Comparison of ENCODE assay signal across 20 cellular contexts in genomic region chr5:176736271-176736965, GRCh38.
A peak's percentile ranks its signal among the peaks of the same experiment; 100 is the strongest.
DNase-seq lines count a peak whose midpoint lies in the region; ATAC-seq and TF ChIP-seq lines count a peak whose summit lies in the region.
"Had no signal": no experiment of that assay in that cellular context is flagged by ENCODE, and none has a peak within 500 bp of the region (broad histone marks: within the 10 kb centered on the region; RNA-seq: fewer than 3 reads in every experiment).

No MANE protein-coding gene starts in this region.

- TF ChIP-seq CTCF in dorsolateral prefrontal cortex (IDR thresholded peaks at IDR 0.05 in 54 of 56, conservative IDR thresholded peaks at IDR 0.05 in 2 of 56; ENCODE audit: low read depth in 1 of 56, partially characterized antibody in 56 of 56) (no peak), mesothelial cell of epicardium (IDR thresholded peaks at IDR 0.05; ENCODE audit: unreplicated experiment) (no peak)

- H3K9me3 Mint-ChIP-seq in mesothelial cell of epicardium: no peaks in the 10 kb centered on the region
- H3K9me3 Mint-ChIP-seq: activated naive CD4-positive, alpha-beta T cell treated with anti-CD3 and anti-CD28 coated beads, Interleukin-2, amount 50 U/mL, for 24 hours; nephron progenitor cell; stimulated activated naive CD8-positive, alpha-beta T cell treated with anti-CD3 and anti-CD28 coated beads, Interleukin-15, Interleukin-2, amounts not matched to agents 100 ng/mL and 50 ng/mL, for 24 hours had no signal

- ATAC-seq in Right ventricle myocardium inferior (no peak), GM18867 (IDR thresholded peaks at IDR 0.05; ENCODE audit: unreplicated experiment) (no peak), GM21360 (IDR thresholded peaks at IDR 0.05; ENCODE audit: unreplicated experiment) (no peak)
- ATAC-seq: body of pancreas, esophagus mucosa had no signal

- H3K4me3 ChIP-seq in dorsolateral prefrontal cortex: no peak overlapping the region
- H3K4me3 ChIP-seq: body of pancreas, vagina had no signal

- intact Hi-C loops in cardiac septum (cut with DNase I) (no loop called here), Right ventricle myocardium inferior (cut with DNase I) (no loop called here), dorsolateral prefrontal cortex (cut with DNase I) (loop anchor here (1.0 to 10.0 kb wide), 2 partner anchors 58 to 75 kb away; no protein-coding TSS in a partner anchor)

- H3K36me3 Mint-ChIP-seq in mesothelial cell of epicardium: no peaks in the 10 kb centered on the region
- H3K36me3 Mint-ChIP-seq: activated naive CD4-positive, alpha-beta T cell treated with anti-CD3 and anti-CD28 coated beads, Interleukin-2, amount 50 U/mL, for 24 hours; CD14-positive monocyte had no signal

- H3K27me3 Mint-ChIP-seq in mesothelial cell of epicardium (ENCODE audit: low read depth): peaks cover 67% of the 10 kb centered on the region

- peaks cover 18% of the 10 kb centered on the region for H3K4me1 Mint-ChIP-seq in mesothelial cell of epicardium
- H3K4me1 Mint-ChIP-seq: activated naive CD4-positive, alpha-beta T cell treated with anti-CD3 and anti-CD28 coated beads, Interleukin-2, amount 50 U/mL, for 24 hours; CD14-positive monocyte had no signal

- peak overlapping the region; percentile 17 for H3K27ac Mint-ChIP-seq in mesothelial cell of epicardium
- H3K27ac Mint-ChIP-seq: activated naive CD4-positive, alpha-beta T cell treated with anti-CD3 and anti-CD28 coated beads, Interleukin-2, amount 50 U/mL, for 24 hours; CD14-positive monocyte; nephron progenitor cell; stimulated activated naive CD8-positive, alpha-beta T cell treated with anti-CD3 and anti-CD28 coated beads, Interleukin-15, Interleukin-2, amounts not matched to agents 100 ng/mL and 50 ng/mL, for 24 hours had no signal

- no peak overlapping the region for H3K4me3 Mint-ChIP-seq in mesothelial cell of epicardium
- H3K4me3 Mint-ChIP-seq: activated naive CD4-positive, alpha-beta T cell treated with anti-CD3 and anti-CD28 coated beads, Interleukin-2, amount 50 U/mL, for 24 hours; CD14-positive monocyte; nephron progenitor cell; stimulated activated naive CD8-positive, alpha-beta T cell treated with anti-CD3 and anti-CD28 coated beads, Interleukin-15, Interleukin-2, amounts not matched to agents 100 ng/mL and 50 ng/mL, for 24 hours had no signal

- DNase-seq in cardiac septum (ENCODE audit: low spot score) (peak; percentile 47), Right ventricle myocardium inferior (ENCODE audit: missing footprints) (no peak), dorsolateral prefrontal cortex (peak in 8 of 10 donors; percentile 11 to 39 (median 18)), mesothelial cell of epicardium (ENCODE audit: low spot score in 2 of 2, unreplicated experiment in 2 of 2) (peak; percentile 14 to 22), NCI-H1092 (lab: John Stamatoyannopoulos, UW) (no peak), NCI-H2171 treated with DMSO at 0.1 percent for 48 hours (lab: John Stamatoyannopoulos, UW) (no peak)
- DNase-seq: activated CD4-positive, CD25-positive, alpha-beta regulatory T cell; body of pancreas; DND-41; NCI-H345; nephron progenitor cell; SHP77; stimulated activated CD4-positive, alpha-beta T cell treated with anti-CD3 and anti-CD28 coated beads, Interleukin-15, amount 100 ng/mL, for 24 hours had no signal

- H3K27me3 ChIP-seq in dorsolateral prefrontal cortex: peaks cover 0 to 7% (median 0%) of the 10 kb centered on the region in 45 donors
- H3K27me3 ChIP-seq: body of pancreas, vagina had no signal

- H3K27ac ChIP-seq in dorsolateral prefrontal cortex: peak overlapping the region in 56 of 59 donors; percentile 2 to 94 (median 72)
- H3K27ac ChIP-seq: body of pancreas, vagina had no signal

Comparison
In these comparisons a context has a peak if more than half of its experiments do, and no peak if none do; other contexts are left out.
1. DNase-seq: peak in cardiac septum (single experiment), dorsolateral prefrontal cortex (8 of 10) and mesothelial cell of epicardium (2 of 2); none in Right ventricle myocardium inferior (single experiment), NCI-H1092 (single experiment) and NCI-H2171 treated with DMSO at 0.1 percent for 48 hours (single experiment).
2. intact Hi-C loops: an anchor here in dorsolateral prefrontal cortex (1.0 to 10.0 kb wide); none called in cardiac septum and Right ventricle myocardium inferior.